9 cellular contexts compared by ENCODE assay signal in the genomic region with DNA sequence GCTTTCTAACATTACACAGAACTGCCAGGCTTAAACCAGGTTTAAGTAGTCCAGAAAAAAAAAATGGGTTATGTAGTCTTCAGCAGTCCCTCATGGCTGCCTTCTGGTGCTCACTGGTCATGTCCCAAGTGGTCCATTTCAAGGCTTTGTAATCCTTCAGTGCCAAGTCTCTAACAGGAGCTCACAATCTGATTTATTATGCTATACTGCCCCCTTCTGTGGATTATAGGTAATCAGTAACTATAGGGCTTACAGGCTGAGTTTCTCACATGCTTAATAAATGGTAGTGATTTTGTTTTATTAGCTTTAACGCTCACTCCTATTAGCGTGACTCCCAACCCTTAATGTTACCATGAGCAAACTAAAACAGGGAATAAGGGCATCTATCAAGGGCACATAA.
DNase-seq lines count a peak whose midpoint lies in the region; ATAC-seq and TF ChIP-seq lines count a peak whose summit lies in the region.
"Had no signal": no experiment of that assay in that cellular context is flagged by ENCODE, and none has a peak within 500 bp of the region (broad histone marks: within the 10 kb centered on the region; RNA-seq: fewer than 3 reads in every experiment).

No MANE protein-coding gene starts in this region.

- CTCF ChIA-PET in GM10248 (lab: Yijun Ruan, JAX): interaction anchor here (0.9 to 2.0 kb wide), 9 partner anchors 9 to 1150 kb away, joined by 3 to 11 read pairs (median 4); no protein-coding TSS in a partner anchor
- CTCF ChIA-PET in activated CD4-positive, alpha-beta T cell treated with anti-CD3 and anti-CD28 coated beads, Interleukin-2, amount 10 ng/mL, durations not matched to agents 7 days and 5 days (lab: Charles Lee): interaction anchor here (0.7 kb wide), 1 partner anchor 1152 kb away, joined by 3 read pairs; no protein-coding TSS in a partner anchor

- no peaks in the 10 kb centered on the region for H3K27me3 Mint-ChIP-seq in activated CD4-positive, alpha-beta T cell treated with anti-CD3 and anti-CD28 coated beads, Interleukin-2, amount 10 ng/mL, durations not matched to agents 7 days and 5 days

- H3K4me3 ChIP-seq in fibroblast of villous mesenchyme (ENCODE audit: low read depth, low read length) (no peak overlapping the region), tibial artery (no peak overlapping the region), right cardiac atrium (ENCODE audit: low read length) (no peak overlapping the region)

- intact Hi-C loops in tibial artery (cut with DNase I; ENCODE audit: low total_unique reads) (no loop called here), right cardiac atrium (cut with DNase I) (no loop called here)

- H3K9me3 ChIP-seq in tibial artery (no peaks in the 10 kb centered on the region), right cardiac atrium (ENCODE audit: control insufficient read depth, low read length) (no peaks in the 10 kb centered on the region)

- ATAC-seq in HG02588 (IDR thresholded peaks at IDR 0.05; ENCODE audit: unreplicated experiment) (peak; percentile 61), right cardiac atrium (no peak)

- H3K27ac ChIP-seq in tibial artery: no peak overlapping the region
- no peak overlapping the region for H3K27ac ChIP-seq in right cardiac atrium (ENCODE audit: low read length)

- 29% methylated on average over 2 of the region's 2 CpGs for WGBS in right cardiac atrium

- no peak overlapping the region for H3K27ac Mint-ChIP-seq in activated CD4-positive, alpha-beta T cell treated with anti-CD3 and anti-CD28 coated beads, Interleukin-2, amount 10 ng/mL, durations not matched to agents 7 days and 5 days
- H3K27ac Mint-ChIP-seq: natural killer cell had no signal

- peak; percentile 15 for DNase-seq in GM10248 (ENCODE audit: extremely low spot score)
- DNase-seq in RPMI7951 (ENCODE audit: low read depth): peak; percentile 39
- peak; percentile 24 for DNase-seq in fibroblast of villous mesenchyme (ENCODE audit: low read depth)
- DNase-seq in tibial artery: no peak
- no peak for DNase-seq in activated CD4-positive, alpha-beta T cell treated with anti-CD3 and anti-CD28 coated beads, Interleukin-2, amount 10 ng/mL, durations not matched to agents 7 days and 5 days
- DNase-seq in right cardiac atrium: no peak
- no peak for DNase-seq in D341Med (ENCODE audit: low spot score)
- DNase-seq: natural killer cell had no signal

- H3K4me3 Mint-ChIP-seq in activated CD4-positive, alpha-beta T cell treated with anti-CD3 and anti-CD28 coated beads, Interleukin-2, amount 10 ng/mL, durations not matched to agents 7 days and 5 days: no peak overlapping the region
- H3K4me3 Mint-ChIP-seq: natural killer cell had no signal

- TF ChIP-seq CTCF in GM10248 (IDR thresholded peaks at IDR 0.05; ENCODE audit: control extremely low read depth, extremely low read depth, low read depth, missing control alignments): no peak
- peak; percentile 21 for TF ChIP-seq CTCF in fibroblast of villous mesenchyme (IDR thresholded peaks at IDR 0.05; ENCODE audit: insufficient read depth, low read depth, low read length)
- peak; percentile 26 to 39 for TF ChIP-seq CTCF in tibial artery (IDR thresholded peaks at IDR 0.05)

- POLR2A ChIA-PET in GM10248 (lab: Yijun Ruan, JAX): no interaction called here
- POLR2A ChIA-PET in activated CD4-positive, alpha-beta T cell treated with anti-CD3 and anti-CD28 coated beads, Interleukin-2, amount 10 ng/mL, durations not matched to agents 7 days and 5 days (lab: Charles Lee): no interaction called here

- H3K36me3 ChIP-seq in tibial artery: no peaks in the 10 kb centered on the region

- H3K9me3 Mint-ChIP-seq in activated CD4-positive, alpha-beta T cell treated with anti-CD3 and anti-CD28 coated beads, Interleukin-2, amount 10 ng/mL, durations not matched to agents 7 days and 5 days: no peaks in the 10 kb centered on the region
- H3K9me3 Mint-ChIP-seq: natural killer cell had no signal

- H3K36me3 Mint-ChIP-seq in activated CD4-positive, alpha-beta T cell treated with anti-CD3 and anti-CD28 coated beads, Interleukin-2, amount 10 ng/mL, durations not matched to agents 7 days and 5 days (ENCODE audit: low read depth): no peaks in the 10 kb centered on the region
- H3K36me3 Mint-ChIP-seq: natural killer cell had no signal

- H3K4me1 ChIP-seq in tibial artery (no peaks in the 10 kb centered on the region), right cardiac atrium (ENCODE audit: control insufficient read depth, insufficient read depth, low read length) (no peaks in the 10 kb centered on the region)

- H3K4me1 Mint-ChIP-seq in activated CD4-positive, alpha-beta T cell treated with anti-CD3 and anti-CD28 coated beads, Interleukin-2, amount 10 ng/mL, durations not matched to agents 7 days and 5 days: peaks cover 2% of the 10 kb centered on the region

- H3K27me3 ChIP-seq in tibial artery: no peaks in the 10 kb centered on the region
- H3K27me3 ChIP-seq in right cardiac atrium (ENCODE audit: control insufficient read depth, insufficient read depth): no peaks in the 10 kb centered on the region

Comparison
In these comparisons a context has a peak if more than half of its experiments do, and no peak if none do; other contexts are left out.
1. DNase-seq: peak in GM10248 (single experiment), RPMI7951 (single experiment) and fibroblast of villous mesenchyme (single experiment); none in tibial artery (0 of 2), activated CD4-positive, alpha-beta T cell treated with anti-CD3 and anti-CD28 coated beads, Interleukin-2, amount 10 ng/mL, durations not matched to agents 7 days and 5 days (single experiment), right cardiac atrium (0 of 3) and D341Med (single experiment).